ENCODE assay signal across 1 cellular context in the genomic region with DNA sequence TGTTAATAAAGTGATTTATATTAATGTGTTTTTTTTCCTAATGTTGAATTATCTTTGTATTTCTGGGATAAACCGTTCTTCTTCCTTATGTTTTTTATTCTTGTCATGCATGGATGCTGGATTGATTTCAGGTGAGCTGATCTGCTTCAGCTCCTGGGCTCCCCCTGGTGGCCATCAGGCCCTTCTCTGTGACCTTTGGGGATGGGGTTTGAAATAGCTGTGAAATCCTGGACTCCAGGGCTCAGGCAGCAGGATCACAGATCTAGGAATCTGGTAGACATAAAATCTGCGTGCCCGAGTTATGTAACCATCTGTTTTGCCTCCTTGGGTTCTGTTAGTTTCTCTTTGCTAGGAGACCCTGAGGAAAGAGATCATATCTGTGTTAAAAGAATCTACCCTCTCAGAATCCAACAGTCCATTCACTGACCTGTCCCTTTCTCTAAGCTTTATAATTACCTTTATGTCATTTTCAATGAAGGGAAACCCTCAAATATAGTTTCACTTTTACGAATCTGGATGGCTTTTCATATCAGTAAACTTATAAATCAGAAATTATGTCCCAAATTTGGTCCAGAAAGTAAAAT.
TF ChIP-seq lines count a peak whose summit lies in the region.

No MANE protein-coding gene starts in this region.

TF ChIP-seq in WTC11, 78 proteins besides CTCF, POLR2A, EP300 and RAD21 (continued from another document):
- TF ChIP-seq SMAD4 (CRISPR knock-in tag; IDR thresholded peaks at IDR 0.05) = no peak
- no peak for TF ChIP-seq ZNF671 (CRISPR knock-in tag; IDR thresholded peaks at IDR 0.05)
- TF ChIP-seq, protein P1, sequence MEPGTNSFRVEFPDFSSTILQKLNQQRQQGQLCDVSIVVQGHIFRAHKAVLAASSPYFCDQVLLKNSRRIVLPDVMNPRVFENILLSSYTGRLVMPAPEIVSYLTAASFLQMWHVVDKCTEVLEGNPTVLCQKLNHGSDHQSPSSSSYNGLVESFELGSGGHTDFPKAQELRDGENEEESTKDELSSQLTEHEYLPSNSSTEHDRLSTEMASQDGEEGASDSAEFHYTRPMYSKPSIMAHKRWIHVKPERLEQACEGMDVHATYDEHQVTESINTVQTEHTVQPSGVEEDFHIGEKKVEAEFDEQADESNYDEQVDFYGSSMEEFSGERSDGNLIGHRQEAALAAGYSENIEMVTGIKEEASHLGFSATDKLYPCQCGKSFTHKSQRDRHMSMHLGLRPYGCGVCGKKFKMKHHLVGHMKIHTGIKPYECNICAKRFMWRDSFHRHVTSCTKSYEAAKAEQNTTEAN (CRISPR knock-in tag; IDR thresholded peaks at IDR 0.05) = no peak
- no peak for TF ChIP-seq ATF6 (CRISPR knock-in tag; IDR thresholded peaks at IDR 0.05)
- TF ChIP-seq, protein P2, sequence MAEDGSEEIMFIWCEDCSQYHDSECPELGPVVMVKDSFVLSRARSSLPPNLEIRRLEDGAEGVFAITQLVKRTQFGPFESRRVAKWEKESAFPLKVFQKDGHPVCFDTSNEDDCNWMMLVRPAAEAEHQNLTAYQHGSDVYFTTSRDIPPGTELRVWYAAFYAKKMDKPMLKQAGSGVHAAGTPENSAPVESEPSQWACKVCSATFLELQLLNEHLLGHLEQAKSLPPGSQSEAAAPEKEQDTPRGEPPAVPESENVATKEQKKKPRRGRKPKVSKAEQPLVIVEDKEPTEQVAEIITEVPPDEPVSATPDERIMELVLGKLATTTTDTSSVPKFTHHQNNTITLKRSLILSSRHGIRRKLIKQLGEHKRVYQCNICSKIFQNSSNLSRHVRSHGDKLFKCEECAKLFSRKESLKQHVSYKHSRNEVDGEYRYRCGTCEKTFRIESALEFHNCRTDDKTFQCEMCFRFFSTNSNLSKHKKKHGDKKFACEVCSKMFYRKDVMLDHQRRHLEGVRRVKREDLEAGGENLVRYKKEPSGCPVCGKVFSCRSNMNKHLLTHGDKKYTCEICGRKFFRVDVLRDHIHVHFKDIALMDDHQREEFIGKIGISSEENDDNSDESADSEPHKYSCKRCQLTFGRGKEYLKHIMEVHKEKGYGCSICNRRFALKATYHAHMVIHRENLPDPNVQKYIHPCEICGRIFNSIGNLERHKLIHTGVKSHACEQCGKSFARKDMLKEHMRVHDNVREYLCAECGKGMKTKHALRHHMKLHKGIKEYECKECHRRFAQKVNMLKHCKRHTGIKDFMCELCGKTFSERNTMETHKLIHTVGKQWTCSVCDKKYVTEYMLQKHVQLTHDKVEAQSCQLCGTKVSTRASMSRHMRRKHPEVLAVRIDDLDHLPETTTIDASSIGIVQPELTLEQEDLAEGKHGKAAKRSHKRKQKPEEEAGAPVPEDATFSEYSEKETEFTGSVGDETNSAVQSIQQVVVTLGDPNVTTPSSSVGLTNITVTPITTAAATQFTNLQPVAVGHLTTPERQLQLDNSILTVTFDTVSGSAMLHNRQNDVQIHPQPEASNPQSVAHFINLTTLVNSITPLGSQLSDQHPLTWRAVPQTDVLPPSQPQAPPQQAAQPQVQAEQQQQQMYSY (CRISPR knock-in tag; IDR thresholded peaks at IDR 0.05) = no peak
- TF ChIP-seq ETV6 (CRISPR knock-in tag; IDR thresholded peaks at IDR 0.05) = no peak
- no peak for TF ChIP-seq ATF1 (CRISPR knock-in tag; IDR thresholded peaks at IDR 0.05)
- no peak for TF ChIP-seq CBFB (CRISPR knock-in tag; IDR thresholded peaks at IDR 0.05; ENCODE audit: low read depth)
- TF ChIP-seq CREM (CRISPR knock-in tag; IDR thresholded peaks at IDR 0.05) = no peak
- no peak for TF ChIP-seq ZNF263 (CRISPR knock-in tag; IDR thresholded peaks at IDR 0.05; ENCODE audit: low read depth)
- no peak for TF ChIP-seq EMX1 (CRISPR knock-in tag; IDR thresholded peaks at IDR 0.05)
- no peak for TF ChIP-seq MYBL2 (CRISPR knock-in tag; IDR thresholded peaks at IDR 0.05)
